Comparison of ENCODE assay signal across 8 cellular contexts in the genomic region with DNA sequence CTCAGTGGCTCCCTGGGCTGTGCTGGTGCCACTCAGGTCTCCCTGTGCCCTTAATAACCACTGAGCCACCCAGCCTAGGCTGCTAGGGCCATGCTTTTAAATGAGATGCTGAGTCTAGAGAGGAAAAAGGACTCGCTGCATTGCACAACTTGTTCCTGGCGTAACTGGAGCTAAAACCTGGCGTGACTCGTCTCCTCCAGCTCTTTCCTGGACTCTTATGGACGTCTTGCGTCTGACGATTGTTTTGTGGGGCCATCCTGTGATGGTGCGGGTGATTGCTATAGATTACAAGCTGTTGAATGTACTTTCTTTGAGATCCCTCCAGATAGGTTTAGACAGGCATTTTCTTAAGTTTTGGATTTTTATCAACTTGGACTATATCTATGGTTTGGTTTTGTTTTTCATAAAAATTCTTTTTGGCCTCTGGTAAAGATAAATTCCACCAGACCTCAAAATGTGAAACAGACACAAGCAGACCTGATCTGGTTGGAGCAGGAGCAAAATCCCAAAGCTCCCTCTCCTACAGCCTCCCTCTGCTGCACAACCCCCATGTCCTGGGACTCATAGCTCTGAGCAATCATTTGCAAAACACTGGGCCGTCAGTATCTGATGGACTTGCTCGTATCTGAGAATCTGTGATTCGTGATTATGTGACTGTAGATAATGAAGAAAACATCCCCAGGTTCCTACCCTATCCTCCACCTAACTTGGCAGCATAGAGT.
DNase-seq lines count a peak whose midpoint lies in the region; ATAC-seq, FAIRE-seq and TF ChIP-seq lines count a peak whose summit lies in the region.

No MANE protein-coding gene starts in this region.

- intact Hi-C loops in breast epithelium (cut with DNase I; ENCODE audit: low total_unique reads): no loop called here
- intact Hi-C loops in kidney (cut with DNase I): no loop called here

- ATAC-seq in GM21381 (IDR thresholded peaks at IDR 0.05; ENCODE audit: unreplicated experiment): no peak
- ATAC-seq in HG02610 (IDR thresholded peaks at IDR 0.05; ENCODE audit: unreplicated experiment): no peak

- H3K27me3 ChIP-seq in breast epithelium (no peaks in the 10 kb centered on the region), smooth muscle cell (ENCODE audit: low read depth) (no peaks in the 10 kb centered on the region), HAP-1 (ENCODE audit: low read depth) (no peaks in the 10 kb centered on the region)

- H2AFZ ChIP-seq in smooth muscle cell (ENCODE audit: low read depth): peak overlapping the region; percentile 60

- H3K4me3 ChIP-seq in breast epithelium (peak overlapping the region in 2 of 3 donors; percentile 16 to 61), kidney (ENCODE audit: low read length in 2 of 2) (no peak overlapping the region), smooth muscle cell (no peak overlapping the region), HAP-1 (no peak overlapping the region)

- no peaks in the 10 kb centered on the region for H3K79me2 ChIP-seq in smooth muscle cell (ENCODE audit: low read depth)

- peak overlapping the region in 1 of 2 donors; percentile 60 for H3K9ac ChIP-seq in kidney (ENCODE audit: low read length in 2 of 2)
- no peak overlapping the region for H3K9ac ChIP-seq in smooth muscle cell (ENCODE audit: low read depth)

- no peaks in the 10 kb centered on the region for H3K36me3 ChIP-seq in breast epithelium
- no peaks in the 10 kb centered on the region for H3K36me3 ChIP-seq in kidney (ENCODE audit: control insufficient read depth in 1 of 2, insufficient read depth in 2 of 2, low read length in 2 of 2)
- no peaks in the 10 kb centered on the region for H3K36me3 ChIP-seq in smooth muscle cell (ENCODE audit: low read depth)
- H3K36me3 ChIP-seq in HAP-1 (replicated peaks): no peaks in the 10 kb centered on the region

- no peak for TF ChIP-seq POLR2A in breast epithelium (IDR thresholded peaks at IDR 0.05)

- H3K27ac ChIP-seq in breast epithelium: peak overlapping the region; percentile 90 to 99
- peak overlapping the region; percentile 69 to 85 for H3K27ac ChIP-seq in kidney (ENCODE audit: low read depth in 2 of 2, low read length in 2 of 2)
- H3K27ac ChIP-seq in smooth muscle cell (ENCODE audit: low read depth): peak overlapping the region; percentile 57

- H3K9me3 ChIP-seq in breast epithelium (no peaks in the 10 kb centered on the region), kidney (ENCODE audit: control insufficient read depth in 1 of 2, low read length in 2 of 2) (no peaks in the 10 kb centered on the region), smooth muscle cell (replicated peaks; ENCODE audit: low read depth) (no peaks in the 10 kb centered on the region), HAP-1 (peaks cover 4% of the 10 kb centered on the region; the same call in 1 of the 2 replicates)

- H3F3A ChIP-seq in smooth muscle cell (ENCODE audit: low read depth): peaks cover 13% of the 10 kb centered on the region

- WGBS in smooth muscle cell (ENCODE audit: low lambda C conversion rate): 31% methylated on average over 11 of the region's 11 CpGs

- H3K4me1 ChIP-seq in breast epithelium: peaks cover 0 to 7% of the 10 kb centered on the region in 2 donors
- peaks cover 17 to 20% of the 10 kb centered on the region in 2 donors for H3K4me1 ChIP-seq in kidney (ENCODE audit: control insufficient read depth in 1 of 2, insufficient read depth in 1 of 2, low read depth in 1 of 2, low read length in 2 of 2)
- H3K4me1 ChIP-seq in smooth muscle cell (ENCODE audit: low read depth): peaks cover 30% of the 10 kb centered on the region
- no peaks in the 10 kb centered on the region for H3K4me1 ChIP-seq in HAP-1

- H3K4me2 ChIP-seq in smooth muscle cell: peak overlapping the region; percentile 71

- peak in 1 of 3 donors; percentile 4 for TF ChIP-seq CTCF in breast epithelium (IDR thresholded peaks at IDR 0.05)
- TF ChIP-seq CTCF in kidney (IDR thresholded peaks at IDR 0.05; ENCODE audit: borderline replicate concordance, extremely low read depth, insufficient read depth): no peak
- TF ChIP-seq CTCF in smooth muscle cell (IDR thresholded peaks at IDR 0.05; ENCODE audit: borderline replicate concordance, insufficient read depth, poor library complexity, severe bottlenecking): no peak

- in situ Hi-C loops in HAP-1 (cut with MboI; ENCODE audit: low sequenced_read_pairs): no loop called here

- DNase-seq in GM04504 (ENCODE audit: low read depth) (peak; percentile 85), breast epithelium (ENCODE audit: low spot score in 2 of 2) (no peak), kidney (no peak), smooth muscle cell (lab: John Stamatoyannopoulos, UW; ENCODE audit: unreplicated experiment) (no peak), HAP-1 (ENCODE audit: low spot score in 2 of 2) (no peak), NCI-H524 treated with DMSO at 0.1 percent for 48 hours (lab: John Stamatoyannopoulos, UW) (no peak)

- no peak for FAIRE-seq in kidney (lab: Jason Lieb, UNC)

- H4K20me1 ChIP-seq in smooth muscle cell (ENCODE audit: low read depth): no peaks in the 10 kb centered on the region

Comparison
In these comparisons a context has a peak if more than half of its experiments do, and no peak if none do; other contexts are left out.
1. H3K4me3 ChIP-seq: peak in breast epithelium (2 of 3); none in kidney (0 of 2), smooth muscle cell (single experiment) and HAP-1 (single experiment).
2. Peak in every context shown above with its lines, with median percentiles within 50 percentile points of each other: H3K27ac ChIP-seq.